In the genomic region with DNA sequence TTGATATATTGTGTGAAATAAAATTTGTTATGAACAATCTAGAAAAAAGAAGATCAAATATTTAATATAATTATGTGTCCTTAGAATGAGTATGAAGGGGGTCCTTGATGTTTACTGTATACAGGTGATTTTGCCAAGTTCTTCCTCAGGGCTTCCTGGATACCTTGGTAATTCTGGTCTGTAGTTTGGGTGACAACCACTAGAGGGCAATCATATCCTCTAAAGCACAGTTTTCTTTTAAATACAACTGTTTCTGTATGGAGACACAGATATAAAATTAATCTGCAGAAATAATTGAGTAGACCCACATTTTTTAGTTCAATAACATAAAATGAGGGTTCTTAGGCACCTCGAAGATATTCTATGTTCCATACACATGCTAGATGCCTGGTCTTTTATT, we compare ENCODE assay signal across 8 cellular contexts.
DNase-seq lines count a peak whose midpoint lies in the region; ATAC-seq and TF ChIP-seq lines count a peak whose summit lies in the region.

No MANE protein-coding gene starts in this region.

- no peak overlapping the region for H2BK5ac ChIP-seq in neuronal stem cell (ENCODE audit: low read length)

- H3K4me3 ChIP-seq in colonic mucosa (no peak overlapping the region), neuronal stem cell (ENCODE audit: low read length in 2 of 2) (no peak overlapping the region)

- H2AFZ ChIP-seq in neuronal stem cell (ENCODE audit: low read length) = no peak overlapping the region

- H4K91ac ChIP-seq in neuronal stem cell (ENCODE audit: low read depth, low read length, poor library complexity) = no peak overlapping the region

- no peak overlapping the region for H3K18ac ChIP-seq in neuronal stem cell (ENCODE audit: low read length)

- peak; percentile 54 for TF ChIP-seq CTCF in colonic mucosa (IDR thresholded peaks at IDR 0.05)

- ATAC-seq in GM18867 (IDR thresholded peaks at IDR 0.05; ENCODE audit: unreplicated experiment) = peak; percentile 80

- no peak overlapping the region for H2AK5ac ChIP-seq in neuronal stem cell (ENCODE audit: low read depth, low read length)

- H3K14ac ChIP-seq in neuronal stem cell (ENCODE audit: low read length) = no peak overlapping the region

- intact Hi-C loops in colonic mucosa (cut with DNase I) = no loop called here

- no peak overlapping the region for H3K4me2 ChIP-seq in neuronal stem cell (ENCODE audit: insufficient read depth, low read length, poor library complexity, severe bottlenecking)

- no CpG with 5 or more reads among the region's 1 CpG for WGBS in neuronal stem cell (ENCODE audit: extremely low coverage in 2 of 2, insufficient read length in 2 of 2, insufficient replicate concordance in 1 of 2), 2 donors

- H3K27ac ChIP-seq in colonic mucosa = no peak overlapping the region
- H3K27ac ChIP-seq in neuronal stem cell (replicated peaks; ENCODE audit: low read length) = no peak overlapping the region

- H3K9ac ChIP-seq in colonic mucosa (ENCODE audit: low read depth in 2 of 2, low read length in 2 of 2) = no peak overlapping the region
- H3K9ac ChIP-seq in neuronal stem cell (ENCODE audit: low read depth, low read length, poor library complexity) = no peak overlapping the region

- H3K4me1 ChIP-seq in colonic mucosa (no peaks in the 10 kb centered on the region), neuronal stem cell (ENCODE audit: control insufficient read depth in 2 of 2, insufficient read depth in 1 of 2, low read depth in 1 of 2, low read length in 2 of 2) (no peaks in the 10 kb centered on the region)

- H3K4ac ChIP-seq in neuronal stem cell (ENCODE audit: low read length) = no peak overlapping the region

- H3K79me1 ChIP-seq in neuronal stem cell (ENCODE audit: low read depth, low read length) = no peaks in the 10 kb centered on the region

- no peak overlapping the region for H2BK12ac ChIP-seq in neuronal stem cell (ENCODE audit: low read length)

- H3K27me3 ChIP-seq in colonic mucosa (no peaks in the 10 kb centered on the region), neuronal stem cell (ENCODE audit: control insufficient read depth in 3 of 3, insufficient read depth in 3 of 3, low read depth in 1 of 3, low read length in 3 of 3) (no peaks in the 10 kb centered on the region)

- no peak overlapping the region for H3K23ac ChIP-seq in neuronal stem cell (ENCODE audit: low read depth, low read length, poor library complexity)

- H3K9me3 ChIP-seq in colonic mucosa = no peaks in the 10 kb centered on the region
- no peaks in the 10 kb centered on the region for H3K9me3 ChIP-seq in neuronal stem cell (replicated peaks in 1 of 2; ENCODE audit: control insufficient read depth in 2 of 2, insufficient read depth in 1 of 2, low read depth in 1 of 2, low read length in 2 of 2)

- H3K36me3 ChIP-seq in colonic mucosa = no peaks in the 10 kb centered on the region
- no peaks in the 10 kb centered on the region for H3K36me3 ChIP-seq in neuronal stem cell (replicated peaks in 1 of 2; ENCODE audit: control insufficient read depth in 2 of 2, insufficient read depth in 2 of 2, low read length in 2 of 2)

- no peak overlapping the region for H2BK120ac ChIP-seq in neuronal stem cell (ENCODE audit: low read depth, low read length)

- peak; percentile 6 for DNase-seq in D341Med (ENCODE audit: low spot score)
- peak; percentile 42 for DNase-seq in NCI-H1092 treated with DMSO at 0.1 percent for 48 hours (lab: John Stamatoyannopoulos, UW)
- peak; percentile 23 for DNase-seq in colonic mucosa
- peak; percentile 21 for DNase-seq in neuronal stem cell (ENCODE audit: low spot score)
- DNase-seq in NCI-H2029 treated with DMSO at 0.1 percent for 48 hours (lab: John Stamatoyannopoulos, UW) = no peak
- no peak for DNase-seq in stimulated activated naive CD4-positive, alpha-beta T cell (lab: John Stamatoyannopoulos, UW)
- no peak for DNase-seq in DMS114 treated with DMSO at 0.1 percent for 48 hours (lab: John Stamatoyannopoulos, UW; ENCODE audit: unreplicated experiment)

- H4K8ac ChIP-seq in neuronal stem cell (ENCODE audit: low read depth, low read length) = no peak overlapping the region

- no peak overlapping the region for H2BK15ac ChIP-seq in neuronal stem cell (ENCODE audit: low read length)

Comparison
In these comparisons a context has a peak if more than half of its experiments do, and no peak if none do; other contexts are left out.
1. DNase-seq: peak in D341Med (single experiment), NCI-H1092 treated with DMSO at 0.1 percent for 48 hours (single experiment), colonic mucosa (single experiment) and neuronal stem cell (single experiment); none in NCI-H2029 treated with DMSO at 0.1 percent for 48 hours (single experiment), stimulated activated naive CD4-positive, alpha-beta T cell (0 of 6) and DMS114 treated with DMSO at 0.1 percent for 48 hours (single experiment).